ENCODE assay signal across 14 cellular contexts in genomic region chr3:32216172-32216783, GRCh38.
"Had no signal": no experiment of that assay in that cellular context is flagged by ENCODE, and none has a peak within 500 bp of the region (broad histone marks: within the 10 kb centered on the region; RNA-seq: fewer than 3 reads in every experiment).

No MANE protein-coding gene starts in this region.

- ATAC-seq: activated T-cell treated with anti-CD3 and anti-CD28 coated beads, Interleukin-2, amount 50 U/mL, for 72 hours; heart right ventricle; left ventricle myocardium superior; right cardiac atrium; stimulated activated naive B cell treated with anti-CD40 and anti-IgM and Interleukin-4, amounts not matched to agents 10 μg/mL and 1 μg/mL and 100 μg/mL, for 72 hours had no signal

- DNase-seq: activated CD4-positive, alpha-beta memory T cell treated with anti-CD3 and anti-CD28 coated beads for 36 hours; activated gamma-delta T cell treated with Interleukin-2 at 50 U/mL for 16 hours; activated naive CD8-positive, alpha-beta T cell treated with anti-CD3 and anti-CD28 coated beads, Interleukin-2, amount 10 ng/mL, durations not matched to agents 7 days and 5 days; activated T-cell treated with anti-CD3 and anti-CD28 coated beads, Interleukin-2, amount 50 U/mL, for 72 hours; anterior cingulate cortex; dorsolateral prefrontal cortex; foreskin melanocyte; heart right ventricle; left ventricle myocardium superior; mesendoderm; right cardiac atrium; stimulated activated naive B cell treated with anti-CD40 and anti-IgM and Interleukin-4, amounts not matched to agents 10 μg/mL and 1 μg/mL and 100 μg/mL, for 72 hours; upper lobe of left lung had no signal

- H3K4me1 Mint-ChIP-seq: stimulated activated naive B cell treated with anti-CD40 and anti-IgM and Interleukin-4, amounts not matched to agents 10 μg/mL and 1 μg/mL and 100 μg/mL, for 72 hours had no signal

- H3K36me3 Mint-ChIP-seq: activated naive CD8-positive, alpha-beta T cell treated with anti-CD3 and anti-CD28 coated beads, Interleukin-2, amount 10 ng/mL, durations not matched to agents 7 days and 5 days had no signal

- H3K9me3 Mint-ChIP-seq: neural crest cell had no signal

- H3K4me3 Mint-ChIP-seq: activated CD4-positive, alpha-beta memory T cell treated with anti-CD3 and anti-CD28 coated beads for 36 hours; activated naive CD8-positive, alpha-beta T cell treated with anti-CD3 and anti-CD28 coated beads, Interleukin-2, amount 10 ng/mL, durations not matched to agents 7 days and 5 days; activated T-cell treated with anti-CD3 and anti-CD28 coated beads, Interleukin-2, amount 50 U/mL, for 72 hours; neural crest cell; stimulated activated naive B cell treated with anti-CD40 and anti-IgM and Interleukin-4, amounts not matched to agents 10 μg/mL and 1 μg/mL and 100 μg/mL, for 72 hours had no signal

- H3K27ac Mint-ChIP-seq: activated CD4-positive, alpha-beta memory T cell treated with anti-CD3 and anti-CD28 coated beads for 36 hours; activated naive CD8-positive, alpha-beta T cell treated with anti-CD3 and anti-CD28 coated beads, Interleukin-2, amount 10 ng/mL, durations not matched to agents 7 days and 5 days; activated T-cell treated with anti-CD3 and anti-CD28 coated beads, Interleukin-2, amount 50 U/mL, for 72 hours; stimulated activated naive B cell treated with anti-CD40 and anti-IgM and Interleukin-4, amounts not matched to agents 10 μg/mL and 1 μg/mL and 100 μg/mL, for 72 hours had no signal
